ENCODE assay signal across 8 cellular contexts in genomic region chr20:63894358-63895201, GRCh38. TPM values are rescaled to one million over a fixed set of nuclear protein-coding genes. Genes with fewer than 3 reads are reported as not detected.
DNase-seq lines count a peak whose midpoint lies in the region; ATAC-seq and FAIRE-seq lines count a peak whose summit lies in the region.

Gene DNAJC5, plus strand, starts transcription at chr20:63895126. Its CDS starts 33,220 bp downstream, at chr20:63928346.

- peak within 1 kb of the TSS; percentile 64 to 85 for H3K4me3 ChIP-seq in mesenchymal stem cell (ENCODE audit: insufficient read depth in 1 of 2, low read depth in 1 of 2, low read length in 2 of 2)

- H3K27ac Mint-ChIP-seq in activated CD8-positive, alpha-beta memory T cell treated with anti-CD3 and anti-CD28 coated beads, Interleukin-2, amount 10 ng/mL, durations not matched to agents 7 days and 5 days = peak within 1 kb of the TSS; percentile 97
- H3K27ac Mint-ChIP-seq in effector memory CD8-positive, alpha-beta T cell = peak within 1 kb of the TSS; percentile 95 to 96

- H3K79me1 ChIP-seq in mesenchymal stem cell (replicated peaks; ENCODE audit: low read length, poor library complexity, severe bottlenecking) = peaks cover 9% of the 10 kb centered on the region

- no peaks in the 10 kb centered on the region for H3K9me3 Mint-ChIP-seq in activated CD8-positive, alpha-beta memory T cell treated with anti-CD3 and anti-CD28 coated beads, Interleukin-2, amount 10 ng/mL, durations not matched to agents 7 days and 5 days (ENCODE audit: low read depth)
- H3K9me3 Mint-ChIP-seq in effector memory CD8-positive, alpha-beta T cell = no peaks in the 10 kb centered on the region

- H3K9me3 ChIP-seq in mesenchymal stem cell (ENCODE audit: control insufficient read depth, low read length) = no peaks in the 10 kb centered on the region

- no peak within 1 kb of the TSS for H2BK5ac ChIP-seq in mesenchymal stem cell (ENCODE audit: low read depth, low read length, poor library complexity, severe bottlenecking)

- CTCF ChIA-PET in activated CD8-positive, alpha-beta memory T cell treated with anti-CD3 and anti-CD28 coated beads, Interleukin-2, amount 10 ng/mL, durations not matched to agents 7 days and 5 days (lab: Charles Lee) = interaction anchor here (0.7 to 1.3 kb wide), 3 partner anchors 29 to 398 kb away, joined by 3 read pairs; partner anchors contain the start of gene TPD52L2

- H3K4me3 Mint-ChIP-seq in activated CD8-positive, alpha-beta memory T cell treated with anti-CD3 and anti-CD28 coated beads, Interleukin-2, amount 10 ng/mL, durations not matched to agents 7 days and 5 days = peak within 1 kb of the TSS; percentile 91
- H3K4me3 Mint-ChIP-seq in effector memory CD8-positive, alpha-beta T cell = peak within 1 kb of the TSS; percentile 82 to 92

- peaks cover 16% of the 10 kb centered on the region for H3K36me3 Mint-ChIP-seq in activated CD8-positive, alpha-beta memory T cell treated with anti-CD3 and anti-CD28 coated beads, Interleukin-2, amount 10 ng/mL, durations not matched to agents 7 days and 5 days
- H3K36me3 Mint-ChIP-seq in effector memory CD8-positive, alpha-beta T cell (ENCODE audit: insufficient read depth) = peaks cover 34% of the 10 kb centered on the region

- H3K14ac ChIP-seq in mesenchymal stem cell (ENCODE audit: low read length in 2 of 2) = no peak within 1 kb of the TSS

- WGBS in mesenchymal stem cell = 3% methylated on average over 71 of the region's 82 CpGs

- no peaks in the 10 kb centered on the region for H3K27me3 Mint-ChIP-seq in activated CD8-positive, alpha-beta memory T cell treated with anti-CD3 and anti-CD28 coated beads, Interleukin-2, amount 10 ng/mL, durations not matched to agents 7 days and 5 days
- no peaks in the 10 kb centered on the region for H3K27me3 Mint-ChIP-seq in effector memory CD8-positive, alpha-beta T cell

- H2BK12ac ChIP-seq in mesenchymal stem cell (ENCODE audit: low read length in 2 of 2) = peak within 1 kb of the TSS in 1 of 2 experiments; percentile 57

- H2AK5ac ChIP-seq in mesenchymal stem cell (ENCODE audit: low read length, severe bottlenecking) = no peak within 1 kb of the TSS

- H3K27me3 ChIP-seq in mesenchymal stem cell (ENCODE audit: control insufficient read depth in 1 of 2, insufficient read depth in 1 of 2, low read length in 2 of 2) = no peaks in the 10 kb centered on the region

- peak within 1 kb of the TSS; percentile 63 for H3K27ac ChIP-seq in mesenchymal stem cell (ENCODE audit: low read length, poor library complexity, severe bottlenecking)

- no peak within 1 kb of the TSS for H4K91ac ChIP-seq in mesenchymal stem cell (ENCODE audit: low read length)

- H3K4me2 ChIP-seq in mesenchymal stem cell (ENCODE audit: low read length, poor library complexity, severe bottlenecking) = peak within 1 kb of the TSS; percentile 96

- H3K36me3 ChIP-seq in mesenchymal stem cell (ENCODE audit: control insufficient read depth in 1 of 2, insufficient read depth in 2 of 2, low read depth in 1 of 2, low read length in 2 of 2) = peaks cover 37 to 46% of the 10 kb centered on the region in 2 experiments

- H3K4me1 ChIP-seq in mesenchymal stem cell (ENCODE audit: control insufficient read depth, insufficient read depth, low read depth, low read length) = peaks cover 25% of the 10 kb centered on the region

- no peak within 1 kb of the TSS for H2BK15ac ChIP-seq in mesenchymal stem cell (ENCODE audit: low read depth, poor library complexity, severe bottlenecking)

- peak within 1 kb of the TSS in 1 of 2 experiments; percentile 59 for H3K4ac ChIP-seq in mesenchymal stem cell (ENCODE audit: low read depth in 1 of 2, low read length in 2 of 2)

- H4K8ac ChIP-seq in mesenchymal stem cell (ENCODE audit: low read length) = no peak within 1 kb of the TSS

- FAIRE-seq in HTR-8/SVneo (lab: Jason Lieb, UNC) = peak; percentile 99

- H3K23ac ChIP-seq in mesenchymal stem cell (ENCODE audit: low read length in 2 of 2) = no peak within 1 kb of the TSS

- DNase-seq in COLO829 (ENCODE audit: low spot score) (peak; percentile 100), HTR-8/SVneo (ENCODE audit: insufficient read length, low spot score) (peak; percentile 100), NOMO-1 treated with dmso at 0.1 percent for 144 hours (lab: John Stamatoyannopoulos, UW; ENCODE audit: unreplicated experiment) (peak; percentile 83), mesenchymal stem cell (peak; percentile 87)
- peak; percentile 97 for DNase-seq in activated CD8-positive, alpha-beta memory T cell treated with anti-CD3 and anti-CD28 coated beads, Interleukin-2, amount 10 ng/mL, durations not matched to agents 7 days and 5 days
- DNase-seq in effector memory CD8-positive, alpha-beta T cell = peak; percentile 94 to 97 (median 95)
- peak; percentile 94 for DNase-seq in stimulated activated CD8-positive, alpha-beta memory T cell treated with anti-CD3 and anti-CD28 coated beads, Interleukin-12 subunit alpha, Interleukin-12 subunit beta, amount 100 ng/mL, for 1 hour (ENCODE audit: low read depth)

- peaks cover 38% of the 10 kb centered on the region for H3K4me1 Mint-ChIP-seq in activated CD8-positive, alpha-beta memory T cell treated with anti-CD3 and anti-CD28 coated beads, Interleukin-2, amount 10 ng/mL, durations not matched to agents 7 days and 5 days
- peaks cover 35 to 41% of the 10 kb centered on the region in 2 donors for H3K4me1 Mint-ChIP-seq in effector memory CD8-positive, alpha-beta T cell (ENCODE audit: low read depth in 2 of 2)

- ATAC-seq in GM21367 (IDR thresholded peaks at IDR 0.05; ENCODE audit: unreplicated experiment) = peak; percentile 64
- ATAC-seq in activated CD8-positive, alpha-beta memory T cell treated with anti-CD3 and anti-CD28 coated beads, Interleukin-2, amount 10 ng/mL, durations not matched to agents 7 days and 5 days = peak; percentile 90
- peak; percentile 82 for ATAC-seq in effector memory CD8-positive, alpha-beta T cell (replicated peaks)

- peak within 1 kb of the TSS; percentile 96 for H3K9ac ChIP-seq in mesenchymal stem cell (ENCODE audit: low read length)

- peak within 1 kb of the TSS; percentile 68 for H2BK120ac ChIP-seq in mesenchymal stem cell (ENCODE audit: low read depth, low read length)

- H3K18ac ChIP-seq in mesenchymal stem cell (ENCODE audit: low read depth in 1 of 2, low read length in 2 of 2) = no peak within 1 kb of the TSS

- H2AFZ ChIP-seq in mesenchymal stem cell (ENCODE audit: low read depth, low read length) = peak within 1 kb of the TSS; percentile 30

RNA-seq across cellular contexts. Expression of gene DNAJC5, which starts in this region (rescaled TPM):
- total RNA-seq in activated CD8-positive, alpha-beta memory T cell treated with anti-CD3 and anti-CD28 coated beads, Interleukin-2, amount 10 ng/mL, durations not matched to agents 7 days and 5 days = 10 to 100 TPM; 44.4 to 51.9 TPM
- 25.4 TPM for polyA plus RNA-seq in mesenchymal stem cell (2013, experiment 1 of 2)
- polyA plus RNA-seq in mesenchymal stem cell (2013, experiment 2 of 2) = 25.9 TPM

Comparison
In these comparisons a context has a peak if more than half of its experiments do, and no peak if none do; other contexts are left out.
1. Peak in every context shown above with its lines: DNase-seq, ATAC-seq, H3K4me3 ChIP-seq and H3K27ac ChIP-seq.